Comparison of ENCODE assay signal across 1 cellular context in the genomic region with DNA sequence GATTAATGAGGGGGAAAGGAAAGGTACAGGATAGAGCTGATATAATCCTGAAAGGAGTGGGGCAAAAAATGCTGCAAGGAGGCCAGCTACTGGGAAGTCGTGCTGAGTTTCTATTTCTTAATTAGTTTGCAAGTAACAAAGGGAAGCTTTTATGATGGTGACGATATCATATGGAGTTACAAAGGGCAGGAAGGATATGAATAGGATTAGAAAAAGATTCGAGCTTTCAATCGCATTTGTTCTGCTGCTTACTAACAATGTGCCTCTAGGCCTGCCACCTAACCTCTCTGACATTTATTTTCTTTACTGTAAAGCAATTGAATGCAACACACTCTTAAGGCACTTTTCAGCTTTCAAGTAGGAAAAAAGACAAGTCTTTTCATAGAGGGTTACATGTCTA.
TF ChIP-seq lines count a peak whose summit lies in the region.

No MANE protein-coding gene starts in this region.

TF ChIP-seq in SK-N-SH treated with all-trans-retinoic acid at 6 μM for 48 hours, 23 proteins besides CTCF, POLR2A, EP300 and RAD21 (continued from another document):
- TF ChIP-seq, protein P1, sequence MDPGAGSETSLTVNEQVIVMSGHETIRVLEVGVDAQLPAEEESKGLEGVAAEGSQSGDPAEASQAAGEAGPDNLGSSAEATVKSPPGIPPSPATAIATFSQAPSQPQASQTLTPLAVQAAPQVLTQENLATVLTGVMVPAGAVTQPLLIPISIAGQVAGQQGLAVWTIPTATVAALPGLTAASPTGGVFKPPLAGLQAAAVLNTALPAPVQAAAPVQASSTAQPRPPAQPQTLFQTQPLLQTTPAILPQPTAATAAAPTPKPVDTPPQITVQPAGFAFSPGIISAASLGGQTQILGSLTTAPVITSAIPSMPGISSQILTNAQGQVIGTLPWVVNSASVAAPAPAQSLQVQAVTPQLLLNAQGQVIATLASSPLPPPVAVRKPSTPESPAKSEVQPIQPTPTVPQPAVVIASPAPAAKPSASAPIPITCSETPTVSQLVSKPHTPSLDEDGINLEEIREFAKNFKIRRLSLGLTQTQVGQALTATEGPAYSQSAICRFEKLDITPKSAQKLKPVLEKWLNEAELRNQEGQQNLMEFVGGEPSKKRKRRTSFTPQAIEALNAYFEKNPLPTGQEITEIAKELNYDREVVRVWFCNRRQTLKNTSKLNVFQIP (CRISPR knock-in tag; IDR thresholded peaks at IDR 0.05; ENCODE audit: borderline replicate concordance, low read depth) = no peak
